ENCODE assay signal across 9 cellular contexts in genomic region chr11:131910491-131911387, GRCh38.
DNase-seq lines count a peak whose midpoint lies in the region; ATAC-seq and TF ChIP-seq lines count a peak whose summit lies in the region.
"Had no signal": no experiment of that assay in that cellular context is flagged by ENCODE, and none has a peak within 500 bp of the region (broad histone marks: within the 10 kb centered on the region; RNA-seq: fewer than 3 reads in every experiment).

No MANE protein-coding gene starts in this region.

- H3K4me1 ChIP-seq in endodermal cell (ENCODE audit: control insufficient read depth, insufficient read depth, low read length), result no peaks in the 10 kb centered on the region
- H3K4me1 ChIP-seq in muscle layer of duodenum (ENCODE audit: control insufficient read depth in 1 of 2, insufficient read depth in 2 of 2, low read length in 2 of 2), result peaks cover 0 to 6% of the 10 kb centered on the region in 2 donors

- WGBS in endodermal cell (ENCODE audit: insufficient coverage in 1 of 2, insufficient read length in 1 of 2), 2 experiments, result 0 to 1% methylated on average over 30 to 110 of the region's 110 CpGs

- H3K36me3 ChIP-seq in BJ (ENCODE audit: control insufficient read depth, insufficient read depth, low read length), result no peaks in the 10 kb centered on the region
- no peaks in the 10 kb centered on the region for H3K36me3 ChIP-seq in endodermal cell (ENCODE audit: control insufficient read depth, insufficient read depth, low read length)
- no peaks in the 10 kb centered on the region for H3K36me3 ChIP-seq in muscle layer of duodenum (ENCODE audit: control insufficient read depth in 1 of 2, insufficient read depth in 2 of 2, low read length in 2 of 2)

- no peaks in the 10 kb centered on the region for H3K36me3 Mint-ChIP-seq in endodermal cell (ENCODE audit: low read depth)

- H3K4me3 ChIP-seq in BJ (ENCODE audit: low read depth, low read length) (peak overlapping the region; percentile 76), endodermal cell (ENCODE audit: low read length) (peak overlapping the region; percentile 88), muscle layer of duodenum (ENCODE audit: low read depth in 1 of 2, low read length in 2 of 2) (peak overlapping the region; percentile 60 to 84)

- CTCF ChIA-PET in BJ (lab: Yijun Ruan, JAX), result interaction anchor here (0.7 to 8.5 kb wide), 30 partner anchors 10 to 352 kb away, joined by 3 to 151 read pairs (median 5); no protein-coding TSS in a partner anchor

- no peak for DNase-seq in BJ (ENCODE audit: low read depth)
- DNase-seq in NCI-H1092 treated with DMSO at 0.1 percent for 48 hours (lab: John Stamatoyannopoulos, UW), result peak; percentile 35
- DNase-seq in endodermal cell, result peak; percentile 81
- DNase-seq in COLO829 (ENCODE audit: low spot score), result no peak
- no peak for DNase-seq in cerebellar nuclear complex (lab: John Stamatoyannopoulos, UW)
- DNase-seq in stimulated activated CD4-positive, alpha-beta T cell treated with anti-CD3 and anti-CD28 coated beads, Interleukin-15, amount 100 ng/mL, for 24 hours, result no peak
- DNase-seq: NCI-H774 had no signal

- H3K9me3 ChIP-seq in endodermal cell (ENCODE audit: control insufficient read depth, low read length) (no peaks in the 10 kb centered on the region), muscle layer of duodenum (ENCODE audit: control insufficient read depth in 1 of 2, low read length in 2 of 2) (no peaks in the 10 kb centered on the region)

- POLR2A ChIA-PET in BJ (lab: Charles Lee), result no interaction called here

- H3K4me3 Mint-ChIP-seq in endodermal cell, result peak overlapping the region; percentile 72

- no peak for ATAC-seq in GM19467 (IDR thresholded peaks at IDR 0.05; ENCODE audit: unreplicated experiment)

- no peak overlapping the region for H3K27ac Mint-ChIP-seq in endodermal cell

- H3K27me3 Mint-ChIP-seq in endodermal cell (ENCODE audit: insufficient read depth), result peaks cover 58% of the 10 kb centered on the region

- H3K4me1 Mint-ChIP-seq in endodermal cell, result peaks cover 3% of the 10 kb centered on the region

- H3K27me3 ChIP-seq in BJ (ENCODE audit: control insufficient read depth, insufficient read depth, low read length) (no peaks in the 10 kb centered on the region), endodermal cell (ENCODE audit: control insufficient read depth, insufficient read depth, low read length, poor library complexity, severe bottlenecking) (peaks cover 54% of the 10 kb centered on the region), muscle layer of duodenum (ENCODE audit: low read depth, low read length) (peaks cover 5% of the 10 kb centered on the region)

- H3K27ac ChIP-seq in endodermal cell (ENCODE audit: low read depth, low read length), result no peak overlapping the region
- H3K27ac ChIP-seq in muscle layer of duodenum (ENCODE audit: low read length), result no peak overlapping the region

- H3K9me3 Mint-ChIP-seq in endodermal cell, result no peaks in the 10 kb centered on the region

- no peak for TF ChIP-seq CTCF in BJ (IDR thresholded peaks at IDR 0.05; ENCODE audit: insufficient read depth, low read depth, low read length)
- TF ChIP-seq CTCF in endodermal cell (conservative IDR thresholded peaks at IDR 0.05), result no peak

- H3K9ac ChIP-seq in endodermal cell (ENCODE audit: extremely low read depth, low read length, poor library complexity, severe bottlenecking), result no peak overlapping the region

Comparison
In these comparisons a context has a peak if more than half of its experiments do, and no peak if none do; other contexts are left out.
1. DNase-seq: peak in NCI-H1092 treated with DMSO at 0.1 percent for 48 hours (single experiment) and endodermal cell (single experiment); none in BJ (single experiment), COLO829 (single experiment), cerebellar nuclear complex (0 of 2) and stimulated activated CD4-positive, alpha-beta T cell treated with anti-CD3 and anti-CD28 coated beads, Interleukin-15, amount 100 ng/mL, for 24 hours (single experiment).
2. Peak in every context shown above with its lines, with median percentiles within 50 percentile points of each other: H3K4me3 ChIP-seq.